In genomic region chr7:108360058-108360800, GRCh38 we compare ENCODE assay signal across 17 cellular contexts.
DNase-seq lines count a peak whose midpoint lies in the region; ATAC-seq, FAIRE-seq and TF ChIP-seq lines count a peak whose summit lies in the region.
"Had no signal": no experiment of that assay in that cellular context is flagged by ENCODE, and none has a peak within 500 bp of the region (broad histone marks: within the 10 kb centered on the region; RNA-seq: fewer than 3 reads in every experiment).

No MANE protein-coding gene starts in this region.

- no peak overlapping the region for H3K4me3 ChIP-seq in GM12878
- H3K4me3 ChIP-seq: GM23248 had no signal

- TF ChIP-seq EP300 in GM12878 (IDR thresholded peaks at IDR 0.05; ENCODE audit: borderline replicate concordance in 1 of 2, control insufficient read depth in 1 of 2, low read depth in 2 of 2, low read length in 2 of 2) = no peak

- no peaks in the 10 kb centered on the region; the same call in 2 of the 3 replicates for H3K9me3 ChIP-seq in GM12878 (replicated peaks; ENCODE audit: control insufficient read depth, insufficient read depth, low read length)

- POLR2A ChIA-PET in GM12878 (lab: Charles Lee) = interaction anchor here (0.7 kb wide), 1 partner anchor 171 kb away, joined by 3 read pairs; no protein-coding TSS in a partner anchor

- SMC1A ChIA-PET in GM12878 (lab: Charles Lee; ENCODE audit: uncharacterized antibody, unreplicated experiment) = interaction anchor here (1.2 to 1.7 kb wide), 3 partner anchors 9 to 25 kb away, joined by 3 to 5 read pairs (median 3); no protein-coding TSS in a partner anchor

- no peaks in the 10 kb centered on the region for H3K4me1 ChIP-seq in GM12878 (ENCODE audit: control insufficient read depth, insufficient read depth, low read length)

- H3K27ac ChIP-seq in GM12878 (ENCODE audit: control insufficient read depth, insufficient read depth) = no peak overlapping the region
- H3K27ac ChIP-seq: C4-2B, GM23248 had no signal

- no peak for FAIRE-seq in GM12878 (lab: Jason Lieb, UNC)
- FAIRE-seq: A204.1 had no signal

- no peaks in the 10 kb centered on the region for H3K79me2 ChIP-seq in GM12878 (ENCODE audit: control insufficient read depth, insufficient read depth, low read length)

- no peak for TF ChIP-seq POLR2A in GM12878 (IDR thresholded peaks at IDR 0.05; ENCODE audit: low read depth, low read length)

- in situ Hi-C loops in GM12878 (cut with MboI) = no loop called here

- H3K4me2 ChIP-seq in GM12878 (ENCODE audit: control insufficient read depth, insufficient read depth) = no peak overlapping the region

- H3K36me3 ChIP-seq in GM12878 (ENCODE audit: control insufficient read depth in 2 of 2, insufficient read depth in 2 of 2, low read length in 1 of 2) = no peaks in the 10 kb centered on the region

- CTCF ChIA-PET in GM12878 (lab: Yijun Ruan, JAX) = interaction anchor here (1.5 kb wide), 1 partner anchor 12 kb away, joined by 3 read pairs; no protein-coding TSS in a partner anchor

- WGBS in GM12878 (ENCODE audit: insufficient coverage, insufficient replicate concordance, low lambda C conversion rate, missing lambda C conversion rate) = 0% methylated on average over 2 of the region's 2 CpGs

- H3K9ac ChIP-seq in GM12878 (ENCODE audit: control insufficient read depth, insufficient read depth, low read length) = no peak overlapping the region
- H3K9ac ChIP-seq: GM23248 had no signal

- no TSS peak for BruUV-seq in GM12878 (replicated peaks; lab: Mats Ljungman, UMichigan)

- intact Hi-C loops in GM12878 (cut with micrococcal nuclease; ENCODE audit: unreplicated experiment) = no loop called here

- H3K27me3 ChIP-seq in GM12878 (replicated peaks in 1 of 2; ENCODE audit: control insufficient read depth in 2 of 2, insufficient read depth in 2 of 2, low read length in 1 of 2) = no peaks in the 10 kb centered on the region; a peak in 1 of 4 replicates

- no peak for TF ChIP-seq RAD21 in GM12878 (IDR thresholded peaks at IDR 0.05; ENCODE audit: insufficient read depth, low read depth, low read length)

- no peak for TF ChIP-seq CTCF in GM12878 (IDR thresholded peaks at IDR 0.05 in 2 of 3, conservative IDR thresholded peaks at IDR 0.05 in 1 of 3; ENCODE audit: control insufficient read depth in 2 of 3, extremely low read depth in 1 of 3, insufficient read depth in 1 of 3, low read depth in 3 of 3, low read length in 3 of 3)

- RAD21 ChIA-PET in GM12878 (lab: Charles Lee; ENCODE audit: unreplicated experiment) = no interaction called here

- DNase-seq in SKM-1 treated with dmso at 0.1 percent for 144 hours (lab: John Stamatoyannopoulos, UW; ENCODE audit: unreplicated experiment) (peak; percentile 26), SKM-1 (lab: John Stamatoyannopoulos, UW; ENCODE audit: unreplicated experiment) (no peak), MV-4-11 (lab: John Stamatoyannopoulos, UW) (peak; percentile 42), GM12878 (ENCODE audit: low read depth, low spot score) (no peak), NCI-H1694 treated with DMSO at 0.1 percent for 48 hours (lab: John Stamatoyannopoulos, UW) (no peak), NCI-H446 treated with DMSO at 0.1 percent for 48 hours (lab: John Stamatoyannopoulos, UW) (no peak)
- DNase-seq in activated T-cell treated with anti-CD3 and anti-CD28 coated beads, Interleukin-2, amount 50 U/mL, for 1 hour = no peak
- DNase-seq: COR-L47, DMS53, GM23248, NCI-H1092, NCI-H524, SIG-M5 had no signal

- no peak overlapping the region for H2AFZ ChIP-seq in GM12878 (ENCODE audit: control insufficient read depth, low read depth, low read length)
- H2AFZ ChIP-seq: GM23248 had no signal

- ATAC-seq in GM12878 (peak; percentile 49), HG03378 (IDR thresholded peaks at IDR 0.05; ENCODE audit: unreplicated experiment) (no peak)
- ATAC-seq: HCT116 had no signal

- H4K20me1 ChIP-seq in GM12878 (ENCODE audit: control insufficient read depth, insufficient read depth) = no peaks in the 10 kb centered on the region

TF ChIP-seq in GM12878, 131 proteins besides CTCF, POLR2A, EP300 and RAD21:
- TF ChIP-seq HDAC6 (IDR thresholded peaks at IDR 0.05; ENCODE audit: unreplicated experiment) = no peak
- 0 out of 2 replicates have a peak, but pooled peaks have one; percentile 19 for TF ChIP-seq MTA2 (IDR thresholded peaks at IDR 0.05; ENCODE audit: low read depth)
TF ChIP-seq in GM12878: peak in this region for 1.

Comparison
In these comparisons a context has a peak if more than half of its experiments do, and no peak if none do; other contexts are left out.
1. DNase-seq: peak in SKM-1 treated with dmso at 0.1 percent for 144 hours (single experiment) and MV-4-11 (single experiment); none in SKM-1 (single experiment), GM12878 (single experiment), NCI-H1694 treated with DMSO at 0.1 percent for 48 hours (single experiment), NCI-H446 treated with DMSO at 0.1 percent for 48 hours (single experiment) and activated T-cell treated with anti-CD3 and anti-CD28 coated beads, Interleukin-2, amount 50 U/mL, for 1 hour (single experiment).